Comparison of ENCODE assay signal across 11 cellular contexts in the genomic region with DNA sequence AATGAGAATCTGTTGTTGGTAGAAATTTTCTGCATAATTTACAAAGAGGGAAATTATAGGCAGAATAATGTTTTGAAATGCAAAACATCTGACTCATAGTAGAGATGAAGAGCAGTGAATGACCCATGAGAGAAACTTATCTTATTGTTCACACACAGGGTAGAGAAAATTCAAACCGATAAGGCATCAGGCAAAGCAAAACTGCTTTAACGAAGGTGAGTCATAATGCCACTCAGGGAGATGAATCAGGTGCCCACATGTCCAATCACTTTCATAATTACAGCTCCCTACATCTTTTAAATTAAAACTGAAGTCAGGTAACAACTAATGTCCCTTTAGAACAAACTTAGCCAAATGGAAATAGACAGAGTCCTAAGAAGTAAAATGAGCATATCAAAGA.
DNase-seq lines count a peak whose midpoint lies in the region; ATAC-seq lines count a peak whose summit lies in the region.
"Had no signal": no experiment of that assay in that cellular context is flagged by ENCODE, and none has a peak within 500 bp of the region (broad histone marks: within the 10 kb centered on the region; RNA-seq: fewer than 3 reads in every experiment).

No MANE protein-coding gene starts in this region.

- peak in 1 of 3 donors; percentile 40 for DNase-seq in CD4-positive, CD25-positive, alpha-beta regulatory T cell
- DNase-seq in NCI-H1105 treated with DMSO at 0.1 percent for 48 hours (lab: John Stamatoyannopoulos, UW), result no peak
- no peak for DNase-seq in NCI-H510A treated with DMSO at 0.1 percent for 48 hours (lab: John Stamatoyannopoulos, UW)
- no peak for DNase-seq in hepatic stellate cell (ENCODE audit: low spot score)
- DNase-seq in anterior cingulate cortex (lab: John Stamatoyannopoulos, UW), result no peak

- peak in 1 of 2 donors; percentile 25 for ATAC-seq in CD4-positive, CD25-positive, alpha-beta regulatory T cell (ENCODE audit: low read depth in 2 of 2)
- ATAC-seq in GM19035 (IDR thresholded peaks at IDR 0.05; ENCODE audit: unreplicated experiment), result peak; percentile 83
- ATAC-seq in HG02623 (IDR thresholded peaks at IDR 0.05; ENCODE audit: unreplicated experiment), result peak; percentile 73
- ATAC-seq in HG03457 (IDR thresholded peaks at IDR 0.05; ENCODE audit: unreplicated experiment), result peak; percentile 94
- ATAC-seq: K562 had no signal

- H3K4me1 ChIP-seq in CD4-positive, CD25-positive, alpha-beta regulatory T cell (ENCODE audit: control insufficient read depth, insufficient read depth, low read length, poor library complexity, severe bottlenecking), result peaks cover 3% of the 10 kb centered on the region

- no peaks in the 10 kb centered on the region for H3K27me3 ChIP-seq in CD4-positive, CD25-positive, alpha-beta regulatory T cell (ENCODE audit: control insufficient read depth, insufficient read depth, low read length)

- H3K4me3 Mint-ChIP-seq in CD4-positive, CD25-positive, alpha-beta regulatory T cell, result no peak overlapping the region
- H3K4me3 Mint-ChIP-seq: B cell, nephron had no signal

- H3K27ac Mint-ChIP-seq in CD4-positive, CD25-positive, alpha-beta regulatory T cell, result peak overlapping the region in 2 of 3 donors; percentile 41 to 72
- H3K27ac Mint-ChIP-seq: B cell, nephron had no signal

- H3K36me3 ChIP-seq in CD4-positive, CD25-positive, alpha-beta regulatory T cell (ENCODE audit: control insufficient read depth, insufficient read depth, low read length), result no peaks in the 10 kb centered on the region

- H3K4me3 ChIP-seq in CD4-positive, CD25-positive, alpha-beta regulatory T cell (ENCODE audit: low read depth, low read length), result no peak overlapping the region
- H3K4me3 ChIP-seq: K562 had no signal

- H3K9me3 Mint-ChIP-seq in CD4-positive, CD25-positive, alpha-beta regulatory T cell, result peaks cover 0 to 2% (median 0%) of the 10 kb centered on the region in 7 donors
- H3K9me3 Mint-ChIP-seq: nephron had no signal

- no peak overlapping the region for H3K27ac ChIP-seq in CD4-positive, CD25-positive, alpha-beta regulatory T cell (ENCODE audit: insufficient read depth, low read length, poor library complexity, severe bottlenecking)

- no peaks in the 10 kb centered on the region for H3K36me3 Mint-ChIP-seq in CD4-positive, CD25-positive, alpha-beta regulatory T cell

- H3K9me3 ChIP-seq in CD4-positive, CD25-positive, alpha-beta regulatory T cell (ENCODE audit: control insufficient read depth in 2 of 2, low read length in 2 of 2), result no peaks in the 10 kb centered on the region

- H3K4me1 Mint-ChIP-seq in CD4-positive, CD25-positive, alpha-beta regulatory T cell, result peaks cover 0 to 9% (median 6%) of the 10 kb centered on the region in 4 donors
- H3K4me1 Mint-ChIP-seq: B cell, nephron had no signal

- no peaks in the 10 kb centered on the region for H3K27me3 Mint-ChIP-seq in CD4-positive, CD25-positive, alpha-beta regulatory T cell
- H3K27me3 Mint-ChIP-seq: B cell had no signal
